In genomic region chr7:85776691-85777363, GRCh38 we compare ENCODE assay signal across 17 cellular contexts.
"Had no signal": no experiment of that assay in that cellular context is flagged by ENCODE, and none has a peak within 500 bp of the region (broad histone marks: within the 10 kb centered on the region; RNA-seq: fewer than 3 reads in every experiment).

No MANE protein-coding gene starts in this region.

- H3K4me3 ChIP-seq: colonic mucosa, esophagus squamous epithelium, pancreas, skin epidermis, uterus had no signal

- FAIRE-seq: pancreas had no signal

- ATAC-seq: activated CD4-positive, CD25-positive, alpha-beta regulatory T cell treated with anti-CD3 and anti-CD28 coated beads, Interleukin-2, amount 50 U/mL, for 24 hours; activated CD8-positive, alpha-beta memory T cell treated with anti-CD3 and anti-CD28 coated beads, Interleukin-2, amount 10 ng/mL, durations not matched to agents 7 days and 5 days; activated naive CD8-positive, alpha-beta T cell treated with anti-CD3 and anti-CD28 coated beads, Interleukin-2, amount 50 U/mL, for 24 hours; activated T-cell treated with anti-CD3 and anti-CD28 coated beads, Interleukin-2, amount 50 U/mL, for 4 hours; pancreas; stimulated activated naive CD8-positive, alpha-beta T cell treated with anti-CD3 and anti-CD28 coated beads, Interleukin-15, amount 100 ng/mL, for 72 hours had no signal

- DNase-seq: activated CD4-positive, alpha-beta T cell treated with anti-CD3 and anti-CD28 coated beads, Interleukin-2, amount 50 U/mL, for 48 hours; activated CD8-positive, alpha-beta memory T cell treated with anti-CD3 and anti-CD28 coated beads, Interleukin-2, amount 10 ng/mL, durations not matched to agents 7 days and 5 days; activated naive CD8-positive, alpha-beta T cell treated with anti-CD3 and anti-CD28 coated beads, Interleukin-2, amount 50 U/mL, for 24 hours; activated T-cell treated with anti-CD3 and anti-CD28 coated beads, Interleukin-2, amount 50 U/mL, for 4 hours; caudate nucleus; colonic mucosa; esophagus squamous epithelium; hippocampal formation; kidney glomerular epithelial cell; mesendoderm; pancreas; stimulated activated CD4-positive, alpha-beta T cell treated with anti-CD3 and anti-CD28 coated beads, Interleukin-4, amount 100 ng/mL, for 4 hours; stimulated activated naive CD8-positive, alpha-beta T cell treated with anti-CD3 and anti-CD28 coated beads, Interleukin-15, amount 100 ng/mL, for 72 hours; T-helper 2 cell; uterus had no signal
